In genomic region chr16:6633441-6633840, GRCh38 we compare ENCODE assay signal across 23 cellular contexts.
"Had no signal": no experiment of that assay in that cellular context is flagged by ENCODE, and none has a peak within 500 bp of the region (broad histone marks: within the 10 kb centered on the region; RNA-seq: fewer than 3 reads in every experiment).

No MANE protein-coding gene starts in this region.

- H3K9me3 ChIP-seq: Peyer's patch, SJCRH30 had no signal

- H3K4me2 ChIP-seq: KMS-11, PC-9 had no signal

- H3K27ac ChIP-seq: HL-60, KMS-11, PC-9, Peyer's patch, SJCRH30 had no signal

- H2AFZ ChIP-seq: PC-9 had no signal

- H3K27me3 ChIP-seq: Peyer's patch, SJCRH30 had no signal

- H3K36me3 ChIP-seq: Peyer's patch, SJCRH30 had no signal

- DNase-seq: Kasumi-1, MV-4-11, NCI-H1048, NCI-H1105, NCI-H1417, NCI-H146, NCI-H187, NCI-H2029, NCI-H2081 treated with DMSO at 0.1 percent for 48 hours, NCI-H2171, NCI-H226, NCI-H446, NCI-H510A, NCI-H524 treated with DMSO at 0.1 percent for 48 hours, NCI-H82, PC-9, Peyer's patch, SHP77 treated with DMSO at 0.1 percent for 48 hours, SJCRH30, T-helper 1 cell had no signal

- H3K4me1 ChIP-seq: Peyer's patch, SJCRH30 had no signal

- H3K4me3 ChIP-seq: K562, PC-9, Peyer's patch, SJCRH30 had no signal
